In the genomic region with DNA sequence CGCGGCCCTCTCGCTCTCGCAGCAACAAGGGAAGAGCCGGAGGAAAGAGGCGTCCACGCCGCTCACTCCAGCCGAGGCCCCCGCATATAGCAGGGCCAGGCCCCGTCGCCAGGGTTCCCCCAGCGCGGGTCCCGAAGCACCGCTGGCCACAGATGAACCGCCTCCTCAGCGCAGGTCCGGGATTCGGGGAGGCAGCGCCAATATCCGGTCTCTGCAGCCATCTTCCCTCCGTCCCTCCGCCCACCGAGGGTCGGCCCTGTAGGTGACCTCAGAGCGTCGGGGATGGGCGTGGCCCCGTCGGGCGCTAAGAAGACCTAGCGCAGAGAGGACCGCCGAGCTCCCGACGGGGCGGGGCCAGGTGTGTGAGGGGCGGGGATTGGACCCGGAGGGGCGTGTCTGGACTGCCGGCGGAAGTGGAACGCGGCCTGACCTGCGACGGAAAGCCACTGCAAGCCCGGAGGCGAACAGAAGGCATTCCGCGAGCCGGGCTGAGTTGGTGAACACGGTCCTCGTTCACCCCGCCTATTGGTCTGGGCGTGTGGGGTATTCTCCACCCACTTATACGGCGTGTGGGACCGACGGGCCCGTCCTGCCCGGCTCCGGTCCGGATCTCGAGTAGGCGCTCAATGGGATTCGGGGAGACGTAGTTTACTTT, we compare ENCODE assay signal across 1 cellular context.
TF ChIP-seq lines count a peak whose summit lies in the region.

No MANE protein-coding gene starts in this region.

TF ChIP-seq in SK-N-SH, 30 proteins besides CTCF, POLR2A, EP300 and RAD21 (continued from another document):
- TF ChIP-seq, protein P1, sequence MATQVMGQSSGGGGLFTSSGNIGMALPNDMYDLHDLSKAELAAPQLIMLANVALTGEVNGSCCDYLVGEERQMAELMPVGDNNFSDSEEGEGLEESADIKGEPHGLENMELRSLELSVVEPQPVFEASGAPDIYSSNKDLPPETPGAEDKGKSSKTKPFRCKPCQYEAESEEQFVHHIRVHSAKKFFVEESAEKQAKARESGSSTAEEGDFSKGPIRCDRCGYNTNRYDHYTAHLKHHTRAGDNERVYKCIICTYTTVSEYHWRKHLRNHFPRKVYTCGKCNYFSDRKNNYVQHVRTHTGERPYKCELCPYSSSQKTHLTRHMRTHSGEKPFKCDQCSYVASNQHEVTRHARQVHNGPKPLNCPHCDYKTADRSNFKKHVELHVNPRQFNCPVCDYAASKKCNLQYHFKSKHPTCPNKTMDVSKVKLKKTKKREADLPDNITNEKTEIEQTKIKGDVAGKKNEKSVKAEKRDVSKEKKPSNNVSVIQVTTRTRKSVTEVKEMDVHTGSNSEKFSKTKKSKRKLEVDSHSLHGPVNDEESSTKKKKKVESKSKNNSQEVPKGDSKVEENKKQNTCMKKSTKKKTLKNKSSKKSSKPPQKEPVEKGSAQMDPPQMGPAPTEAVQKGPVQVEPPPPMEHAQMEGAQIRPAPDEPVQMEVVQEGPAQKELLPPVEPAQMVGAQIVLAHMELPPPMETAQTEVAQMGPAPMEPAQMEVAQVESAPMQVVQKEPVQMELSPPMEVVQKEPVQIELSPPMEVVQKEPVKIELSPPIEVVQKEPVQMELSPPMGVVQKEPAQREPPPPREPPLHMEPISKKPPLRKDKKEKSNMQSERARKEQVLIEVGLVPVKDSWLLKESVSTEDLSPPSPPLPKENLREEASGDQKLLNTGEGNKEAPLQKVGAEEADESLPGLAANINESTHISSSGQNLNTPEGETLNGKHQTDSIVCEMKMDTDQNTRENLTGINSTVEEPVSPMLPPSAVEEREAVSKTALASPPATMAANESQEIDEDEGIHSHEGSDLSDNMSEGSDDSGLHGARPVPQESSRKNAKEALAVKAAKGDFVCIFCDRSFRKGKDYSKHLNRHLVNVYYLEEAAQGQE (IDR thresholded peaks at IDR 0.05; ENCODE audit: low read depth, low read length) = no peak
